Comparison of ENCODE assay signal across 10 cellular contexts in the genomic region with DNA sequence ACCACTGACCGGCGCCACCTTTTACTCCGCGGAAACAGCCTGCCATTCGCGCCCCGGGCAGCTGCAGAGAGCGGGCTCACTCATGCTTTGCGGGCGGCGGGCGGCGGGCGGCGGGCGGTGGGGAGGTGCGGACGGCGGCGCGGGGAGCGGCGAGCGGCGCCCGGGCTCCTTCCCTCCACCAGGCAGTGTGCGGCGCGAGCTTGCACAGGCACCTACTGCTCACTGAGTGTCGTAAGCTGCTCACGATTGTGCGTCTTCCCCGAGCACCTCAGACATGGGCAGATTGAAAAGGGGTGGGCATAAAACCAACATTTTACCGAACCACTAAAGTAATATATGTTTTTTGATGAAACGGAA. TPM values are rescaled to one million over a fixed set of nuclear protein-coding genes. Genes with fewer than 3 reads are reported as not detected.
DNase-seq lines count a peak whose midpoint lies in the region; ATAC-seq, FAIRE-seq and TF ChIP-seq lines count a peak whose summit lies in the region.
"Had no signal": no experiment of that assay in that cellular context is flagged by ENCODE, and none has a peak within 500 bp of the region (broad histone marks: within the 10 kb centered on the region; RNA-seq: fewer than 3 reads in every experiment).

A gene with protein sequence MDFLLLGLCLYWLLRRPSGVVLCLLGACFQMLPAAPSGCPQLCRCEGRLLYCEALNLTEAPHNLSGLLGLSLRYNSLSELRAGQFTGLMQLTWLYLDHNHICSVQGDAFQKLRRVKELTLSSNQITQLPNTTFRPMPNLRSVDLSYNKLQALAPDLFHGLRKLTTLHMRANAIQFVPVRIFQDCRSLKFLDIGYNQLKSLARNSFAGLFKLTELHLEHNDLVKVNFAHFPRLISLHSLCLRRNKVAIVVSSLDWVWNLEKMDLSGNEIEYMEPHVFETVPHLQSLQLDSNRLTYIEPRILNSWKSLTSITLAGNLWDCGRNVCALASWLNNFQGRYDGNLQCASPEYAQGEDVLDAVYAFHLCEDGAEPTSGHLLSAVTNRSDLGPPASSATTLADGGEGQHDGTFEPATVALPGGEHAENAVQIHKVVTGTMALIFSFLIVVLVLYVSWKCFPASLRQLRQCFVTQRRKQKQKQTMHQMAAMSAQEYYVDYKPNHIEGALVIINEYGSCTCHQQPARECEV (minus strand): TSS at position 231 of the 357 bp plus-strand sequence. CDS start 933 bp downstream, outside the sequence.

- intact Hi-C loops in spleen (cut with DNase I; ENCODE audit: low total_unique reads), result no loop called here
- intact Hi-C loops in CD4-positive, alpha-beta T cell (cut with DNase I, micrococcal nuclease), result no loop called here

- no peak for TF ChIP-seq POLR2A in spleen (IDR thresholded peaks at IDR 0.05)

- FAIRE-seq in astrocyte (lab: Jason Lieb, UNC), result no peak

- H3K4me2 ChIP-seq in astrocyte (ENCODE audit: low read length), result peak within 1 kb of the TSS; percentile 84

- peak within 1 kb of the TSS; percentile 66 for H2AFZ ChIP-seq in astrocyte (ENCODE audit: low read depth, low read length)

- no peak for ATAC-seq in CD4-positive, alpha-beta T cell (ENCODE audit: poor library complexity)
- ATAC-seq in GM19035 (IDR thresholded peaks at IDR 0.05; ENCODE audit: unreplicated experiment), result no peak

- H3K9me3 Mint-ChIP-seq in astrocyte (ENCODE audit: unreplicated experiment), result no peaks in the 10 kb centered on the region
- H3K9me3 Mint-ChIP-seq in CD4-positive, alpha-beta T cell, result peaks cover 2% of the 10 kb centered on the region

- no peaks in the 10 kb centered on the region for H4K20me1 ChIP-seq in astrocyte (ENCODE audit: insufficient read depth, low read length)

- H3K36me3 ChIP-seq in HUES64 (ENCODE audit: insufficient read depth, low read length) (no peaks in the 10 kb centered on the region), astrocyte (ENCODE audit: insufficient read depth, low read length) (no peaks in the 10 kb centered on the region), spleen (no peaks in the 10 kb centered on the region)

- no peaks in the 10 kb centered on the region for H3K79me2 ChIP-seq in astrocyte (ENCODE audit: insufficient read depth, low read length)

- TF ChIP-seq CTCF in astrocyte (IDR thresholded peaks at IDR 0.05; ENCODE audit: insufficient read depth, low read depth, low read length) (no peak), spleen (IDR thresholded peaks at IDR 0.05 in 8 of 11, conservative IDR thresholded peaks at IDR 0.05 in 3 of 11) (no peak)
- TF ChIP-seq CTCF in CD4-positive, alpha-beta T cell (IDR thresholded peaks at IDR 0.05), result no peak

- H3K9me3 ChIP-seq in HUES64 (ENCODE audit: insufficient read depth, low read depth, low read length) (no peaks in the 10 kb centered on the region), astrocyte (ENCODE audit: insufficient read depth, low read depth, low read length) (no peaks in the 10 kb centered on the region), iPS-18c (ENCODE audit: control insufficient read depth, insufficient read depth, low read length) (no peaks in the 10 kb centered on the region), spleen (peaks cover 0 to 5% (median 0%) of the 10 kb centered on the region in 8 donors)
- no peaks in the 10 kb centered on the region for H3K9me3 ChIP-seq in CD4-positive, alpha-beta T cell (ENCODE audit: control insufficient read depth, low read length)

- CTCF ChIA-PET in CD4-positive, alpha-beta T cell (lab: Charles Lee), result no interaction called here

- POLR2A ChIA-PET in CD4-positive, alpha-beta T cell (lab: Charles Lee), result no interaction called here

- no peaks in the 10 kb centered on the region for H3K36me3 Mint-ChIP-seq in astrocyte (ENCODE audit: low read depth, unreplicated experiment)
- no peaks in the 10 kb centered on the region for H3K36me3 Mint-ChIP-seq in CD4-positive, alpha-beta T cell (ENCODE audit: low read depth)

- no peak within 1 kb of the TSS for H3K27ac ChIP-seq in HUES64 (ENCODE audit: low read depth, low read length)
- H3K27ac ChIP-seq in astrocyte (ENCODE audit: low read depth, low read length), result no peak within 1 kb of the TSS
- no peak within 1 kb of the TSS for H3K27ac ChIP-seq in spleen
- no peak within 1 kb of the TSS for H3K27ac ChIP-seq in CD4-positive, alpha-beta T cell (ENCODE audit: low read depth, low read length)

- H3K27ac Mint-ChIP-seq in astrocyte (ENCODE audit: unreplicated experiment), result no peak within 1 kb of the TSS
- H3K27ac Mint-ChIP-seq in CD4-positive, alpha-beta T cell, result no peak within 1 kb of the TSS

- H3K4me1 Mint-ChIP-seq in astrocyte (ENCODE audit: low read depth, unreplicated experiment), result peaks cover 9% of the 10 kb centered on the region
- H3K4me1 Mint-ChIP-seq in CD4-positive, alpha-beta T cell (ENCODE audit: low read depth), result no peaks in the 10 kb centered on the region

- peaks cover 65% of the 10 kb centered on the region for H3K27me3 ChIP-seq in HUES64 (ENCODE audit: insufficient read depth, low read length)
- peaks cover 50% of the 10 kb centered on the region for H3K27me3 ChIP-seq in astrocyte (ENCODE audit: insufficient read depth, low read length)
- peaks cover 4 to 58% (median 26%) of the 10 kb centered on the region in 7 donors for H3K27me3 ChIP-seq in spleen (replicated peaks in 1 of 7)
- peaks cover 34% of the 10 kb centered on the region for H3K27me3 ChIP-seq in CD4-positive, alpha-beta T cell (ENCODE audit: control insufficient read depth, insufficient read depth, low read length)

- H3K27me3 Mint-ChIP-seq in astrocyte (ENCODE audit: low read depth, unreplicated experiment), result peaks cover 70% of the 10 kb centered on the region
- H3K27me3 Mint-ChIP-seq in CD4-positive, alpha-beta T cell, result peaks cover 52% of the 10 kb centered on the region

- peak within 1 kb of the TSS; percentile 70 for H3K4me3 ChIP-seq in HUES64 (ENCODE audit: low read length)
- H3K4me3 ChIP-seq in astrocyte (ENCODE audit: insufficient read depth, low read depth, low read length), result peak within 1 kb of the TSS; percentile 54
- peak within 1 kb of the TSS; percentile 57 for H3K4me3 ChIP-seq in iPS-18c (ENCODE audit: insufficient read depth, low read depth, low read length)
- H3K4me3 ChIP-seq in spleen, result peak within 1 kb of the TSS in 5 of 8 donors; percentile 2 to 41 (median 8)

- H3K4me1 ChIP-seq in HUES64 (ENCODE audit: insufficient read depth, low read length) (peaks cover 38% of the 10 kb centered on the region), astrocyte (ENCODE audit: insufficient read depth, low read length) (no peaks in the 10 kb centered on the region), spleen (peaks cover 0 to 21% (median 2%) of the 10 kb centered on the region in 6 donors)

- DNase-seq in astrocyte (ENCODE audit: low read depth), result no peak
- no peak for DNase-seq in spleen
- no peak for DNase-seq in CD4-positive, alpha-beta T cell
- DNase-seq in activated CD8-positive, alpha-beta memory T cell treated with anti-CD3 and anti-CD28 coated beads, Interleukin-2, amount 50 U/mL, for 48 hours, result no peak
- DNase-seq in DMS53 (lab: John Stamatoyannopoulos, UW), result no peak
- DNase-seq: aorta, mammary epithelial cell had no signal

- peak within 1 kb of the TSS; percentile 47; the same call in 1 of the 2 replicates for H3K9ac ChIP-seq in HUES64 (ENCODE audit: low read depth, low read length)
- H3K9ac ChIP-seq in astrocyte (ENCODE audit: low read length), result no peak within 1 kb of the TSS

- H3K4me3 Mint-ChIP-seq in astrocyte (ENCODE audit: unreplicated experiment), result peak within 1 kb of the TSS; percentile 83
- H3K4me3 Mint-ChIP-seq in CD4-positive, alpha-beta T cell, result no peak within 1 kb of the TSS

- 0% methylated on average over 31 of the region's 35 CpGs for WGBS in HUES64
- 2 to 8% (median 3%) methylated on average over 9 to 35 of the region's 35 CpGs for WGBS in spleen, 5 donors

RNA-seq across cellular contexts. Expression of the gene that starts here (rescaled TPM):
- polyA plus RNA-seq in HUES64 (2013, experiment 1 of 2), result 0.90 TPM
- 0.57 TPM for polyA plus RNA-seq in HUES64 (2013, experiment 2 of 2)
- total RNA-seq in astrocyte (not detected in 2 replicates), spleen (not detected)
- under 1 TPM in 1 of 3 donors, not detected in 2; 0.10 TPM for polyA plus RNA-seq in spleen
- total RNA-seq in CD4-positive, alpha-beta T cell, result not detected
- total RNA-seq: mammary epithelial cell had no signal
- polyA plus RNA-seq: aorta, mammary epithelial cell had no signal

Comparison
In these comparisons a context has a peak if more than half of its experiments do, and no peak if none do; other contexts are left out.
1. H3K4me3 ChIP-seq: peak in every context shown above with its lines; median percentile 70 in HUES64; 57 in iPS-18c; 54 in astrocyte; 8 in spleen.